In genomic region chr5:43631182-43631910, GRCh38 we compare ENCODE assay signal across 8 cellular contexts. TPM values are rescaled to one million over a fixed set of nuclear protein-coding genes. Genes with fewer than 3 reads are reported as not detected.
DNase-seq lines count a peak whose midpoint lies in the region; ATAC-seq, FAIRE-seq and TF ChIP-seq lines count a peak whose summit lies in the region.

No MANE protein-coding gene starts in this region.

- no peak for FAIRE-seq in small intestine (lab: Jason Lieb, UNC)

- H3K4me3 ChIP-seq in SJCRH30 (no peak overlapping the region), iPS DF 6.9 (ENCODE audit: low read length) (no peak overlapping the region), small intestine (ENCODE audit: low read depth in 1 of 2, low read length in 2 of 2) (no peak overlapping the region)

- peak overlapping the region in 4 of 5 experiments; percentile 18 to 51 (median 34) for H3K27ac Mint-ChIP-seq in brain

- H3K27ac ChIP-seq in SJCRH30 (no peak overlapping the region), iPS DF 6.9 (ENCODE audit: low read length) (no peak overlapping the region), small intestine (ENCODE audit: low read depth in 1 of 2, low read length in 1 of 2) (no peak overlapping the region)

- H3K9me3 ChIP-seq in SJCRH30 (replicated peaks) (no peaks in the 10 kb centered on the region), iPS DF 6.9 (ENCODE audit: control insufficient read depth, insufficient read depth, low read length) (no peaks in the 10 kb centered on the region), small intestine (ENCODE audit: control insufficient read depth, low read depth) (no peaks in the 10 kb centered on the region)

- no peaks in the 10 kb centered on the region for H3K27me3 Mint-ChIP-seq in brain

- H3K36me3 Mint-ChIP-seq in brain: peaks cover 63% of the 10 kb centered on the region

- H3K4me1 ChIP-seq in SJCRH30 (peaks cover 4% of the 10 kb centered on the region; the same call in 1 of the 2 replicates), iPS DF 6.9 (ENCODE audit: control insufficient read depth, insufficient read depth, low read length) (no peaks in the 10 kb centered on the region), small intestine (ENCODE audit: control insufficient read depth in 2 of 2, insufficient read depth in 1 of 2, low read depth in 1 of 2, low read length in 1 of 2) (no peaks in the 10 kb centered on the region)

- no CpG with 5 or more reads among the region's 5 CpGs for WGBS in iPS DF 6.9 (ENCODE audit: insufficient coverage, insufficient read length)
- 63 to 80% (median 78%) methylated on average over 5 of the region's 5 CpGs for WGBS in small intestine, 3 donors

- DNase-seq in AG08395 (ENCODE audit: low spot score): peak; percentile 72
- DNase-seq in NCI-H1105 treated with DMSO at 0.1 percent for 48 hours (lab: John Stamatoyannopoulos, UW): peak; percentile 80
- peak; percentile 81 to 95 for DNase-seq in SJCRH30
- DNase-seq in iPS DF 6.9 (ENCODE audit: low read depth, low spot score): peak; percentile 70
- peak; percentile 71 for DNase-seq in small intestine

- no peaks in the 10 kb centered on the region for H3K27me3 ChIP-seq in SJCRH30
- H3K27me3 ChIP-seq in iPS DF 6.9 (ENCODE audit: control insufficient read depth, insufficient read depth, low read length): no peaks in the 10 kb centered on the region
- no peaks in the 10 kb centered on the region for H3K27me3 ChIP-seq in small intestine (ENCODE audit: control insufficient read depth in 2 of 2, insufficient read depth in 2 of 2, low read length in 2 of 2)

- H3K4me3 Mint-ChIP-seq in brain: no peak overlapping the region

- H3K36me3 ChIP-seq in SJCRH30 (peaks cover 39% of the 10 kb centered on the region), iPS DF 6.9 (ENCODE audit: control insufficient read depth, insufficient read depth, low read length) (no peaks in the 10 kb centered on the region), small intestine (ENCODE audit: control insufficient read depth in 2 of 2, insufficient read depth in 2 of 2, low read length in 2 of 2) (peaks cover 0 to 10% of the 10 kb centered on the region in 2 donors)

- no peaks in the 10 kb centered on the region for H3K9me3 Mint-ChIP-seq in brain

- H3K4me1 Mint-ChIP-seq in brain: peaks cover 15% of the 10 kb centered on the region

- ATAC-seq in GM18502 (IDR thresholded peaks at IDR 0.05; ENCODE audit: poor library complexity, unreplicated experiment) (peak; percentile 100), HG02852 (IDR thresholded peaks at IDR 0.05; ENCODE audit: unreplicated experiment) (peak; percentile 94)

- TF ChIP-seq CTCF in brain (conservative IDR thresholded peaks at IDR 0.05): peak; percentile 65 to 74

RNA-seq across cellular contexts. Expression of gene NNT, which starts 28.4 kb away (rescaled TPM):
- 122 and 130 TPM in 2 replicates for total RNA-seq in SJCRH30 (2014; rRNA removed; shearing (Covaris generic))
- polyA plus RNA-seq in brain (ENCODE audit: insufficient read depth, low read depth, low replicate concordance): 52.6 TPM
- 10 to 100 TPM in 2 of 3 donors, 1 to 10 TPM in 1; 7.4 to 28.0 (median 22.4) TPM for polyA plus RNA-seq in small intestine
